In the genomic region with DNA sequence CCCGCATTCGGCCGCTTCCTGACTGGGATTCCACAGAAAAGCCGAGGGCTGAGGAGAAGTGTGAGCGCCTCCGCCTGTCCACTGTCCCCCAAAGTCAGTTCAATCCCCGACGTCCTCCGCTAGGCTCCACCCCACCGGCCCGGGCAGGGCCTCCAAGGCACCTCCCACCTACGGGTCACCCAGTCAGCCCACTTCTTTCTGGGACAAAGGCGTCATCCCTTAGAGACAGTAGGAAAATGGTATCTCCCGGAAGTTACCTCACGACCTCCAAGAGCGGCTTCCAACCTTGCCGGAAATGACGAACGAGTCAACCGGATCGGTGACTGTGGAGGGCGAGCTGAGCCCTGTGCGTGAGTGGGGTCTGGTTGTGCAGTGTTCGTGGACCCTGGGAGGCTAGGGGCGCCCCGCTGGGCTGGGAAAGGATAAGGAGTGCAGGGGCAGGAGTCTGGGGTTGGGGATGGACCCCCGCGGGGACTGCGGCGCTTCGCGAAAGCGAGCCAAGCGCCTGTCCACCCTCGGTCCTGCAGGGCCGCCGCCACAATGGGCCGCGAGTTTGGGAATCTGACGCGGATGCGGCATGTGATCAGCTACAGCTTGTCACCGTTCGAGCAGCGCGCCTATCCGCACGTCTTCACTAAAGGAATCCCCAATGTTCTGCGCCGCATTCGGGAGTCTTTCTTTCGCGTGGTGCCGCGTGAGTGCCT, we compare ENCODE assay signal across 8 cellular contexts. TPM values are rescaled to one million over a fixed set of nuclear protein-coding genes. Genes with fewer than 3 reads are reported as not detected.
A peak's percentile ranks its signal among the peaks of the same experiment; 100 is the strongest.
DNase-seq lines count a peak whose midpoint lies in the region; ATAC-seq and TF ChIP-seq lines count a peak whose summit lies in the region.

Gene GDF9, minus strand, starts transcription at position 128 of the 704 bp plus-strand sequence. CDS start 1,936 bp downstream, outside the sequence.
Gene UQCRQ, plus strand, starts transcription at position 301 of the 704 bp plus-strand sequence. Its CDS starts 240 bp downstream, at position 541.

- ATAC-seq in GM19328 (IDR thresholded peaks at IDR 0.05; ENCODE audit: unreplicated experiment): peak; percentile 98
- peak; percentile 98 for ATAC-seq in HG03520 (IDR thresholded peaks at IDR 0.05; ENCODE audit: unreplicated experiment)
- peak; percentile 94 for ATAC-seq in left lobe of liver

- peak within 1 kb of the TSS; percentile 92 for H3K27ac ChIP-seq in C4-2B

- DNase-seq in NCI-H526 treated with DMSO at 0.1 percent for 48 hours (lab: John Stamatoyannopoulos, UW) (peak; percentile 87), dedifferentiated amniotic fluid mesenchymal stem cell (ENCODE audit: extremely low spot score) (peak; percentile 100), left lobe of liver (ENCODE audit: low spot score) (peak; percentile 98)
- peak; percentile 83 for DNase-seq in activated CD4-positive, alpha-beta T cell treated with anti-CD3 and anti-CD28 coated beads, Interleukin-2, amount 50 U/mL, for 1 hour
- DNase-seq in stimulated activated CD4-positive, alpha-beta T cell treated with anti-CD3 and anti-CD28 coated beads, Interleukin-2, amount 100 ng/mL, for 4 hours (ENCODE audit: low read depth): peak; percentile 89

- peak; percentile 35 for TF ChIP-seq CTCF in C4-2B (conservative IDR thresholded peaks at IDR 0.05)

RNA-seq across cellular contexts. Expression of gene GDF9, which starts in this region (rescaled TPM):
- 0.15 TPM for total RNA-seq in left lobe of liver

RNA-seq across cellular contexts. Expression of gene UQCRQ, which starts in this region (rescaled TPM):
- total RNA-seq in left lobe of liver: 727 TPM

Comparison
In these comparisons a context has a peak if more than half of its experiments do, and no peak if none do; other contexts are left out.
1. Peak in every context shown above with its lines: DNase-seq, ATAC-seq and H3K27ac ChIP-seq.